ENCODE assay signal across 27 cellular contexts in the genomic region with DNA sequence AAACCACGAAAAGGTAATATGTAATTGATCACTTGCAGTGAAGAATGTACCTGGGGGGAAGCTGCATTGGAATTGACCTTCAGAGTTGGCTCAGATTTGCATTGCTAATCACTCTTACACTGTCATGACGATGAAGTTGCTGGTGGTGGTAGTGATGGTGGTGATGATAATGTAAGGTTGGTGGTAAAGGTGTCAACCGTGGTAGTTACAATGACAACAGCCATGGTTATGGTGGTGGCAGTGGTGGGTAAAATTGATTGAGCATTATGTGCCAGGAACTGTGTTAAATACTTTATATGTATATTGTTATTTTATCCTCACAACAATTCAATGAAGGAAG.
DNase-seq lines count a peak whose midpoint lies in the region; ATAC-seq lines count a peak whose summit lies in the region.
"Had no signal": no experiment of that assay in that cellular context is flagged by ENCODE, and none has a peak within 500 bp of the region (broad histone marks: within the 10 kb centered on the region; RNA-seq: fewer than 3 reads in every experiment).

No MANE protein-coding gene starts in this region.

- no peak overlapping the region for H3K4me3 Mint-ChIP-seq in activated T-cell treated with anti-CD3 and anti-CD28 coated beads, Interleukin-2, amount 50 U/mL, for 24 hours
- H3K4me3 Mint-ChIP-seq in central memory CD8-positive, alpha-beta T cell = peak overlapping the region; percentile 31
- H3K4me3 Mint-ChIP-seq: activated naive CD4-positive, alpha-beta T cell treated with anti-CD3 and anti-CD28 coated beads, Interleukin-2, amount 50 U/mL, for 24 hours; CD4-positive, CD25-positive, alpha-beta regulatory T cell; memory B cell had no signal

- H3K4me3 ChIP-seq in Karpas-422 (ENCODE audit: low read length) = peak overlapping the region; percentile 47
- H3K4me3 ChIP-seq: coronary artery, GM12878, heart right ventricle, Peyer's patch, prostate gland, sigmoid colon, uterus had no signal

- no peaks in the 10 kb centered on the region for H3K27me3 Mint-ChIP-seq in activated T-cell treated with anti-CD3 and anti-CD28 coated beads, Interleukin-2, amount 50 U/mL, for 24 hours
- no peaks in the 10 kb centered on the region for H3K27me3 Mint-ChIP-seq in central memory CD8-positive, alpha-beta T cell
- H3K27me3 Mint-ChIP-seq: activated naive CD4-positive, alpha-beta T cell treated with anti-CD3 and anti-CD28 coated beads, Interleukin-2, amount 50 U/mL, for 24 hours; CD4-positive, CD25-positive, alpha-beta regulatory T cell; memory B cell had no signal

- H3K79me2 ChIP-seq in Karpas-422 (ENCODE audit: low read length) = peaks cover 38% of the 10 kb centered on the region

- no peaks in the 10 kb centered on the region for H3K9me2 ChIP-seq in Karpas-422 (replicated peaks; ENCODE audit: insufficient read depth, low read length)

- no peaks in the 10 kb centered on the region for H4K20me1 ChIP-seq in Karpas-422 (ENCODE audit: insufficient read depth, low read depth, low read length)

- peak overlapping the region; percentile 69 for H3K9ac ChIP-seq in Karpas-422 (ENCODE audit: low read length)

- in situ Hi-C loops in G401 (cut with HindIII; ENCODE audit: low sequenced_read_pairs) = no loop called here

- H2AFZ ChIP-seq in Karpas-422 (ENCODE audit: low read length) = no peak overlapping the region

- peak overlapping the region; percentile 98 for H3K27ac ChIP-seq in Karpas-422 (ENCODE audit: low read length)
- H3K27ac ChIP-seq: coronary artery, heart right ventricle, Peyer's patch, prostate gland, sigmoid colon, uterus, WERI-Rb-1 had no signal

- peak overlapping the region; percentile 68 for H3K4me2 ChIP-seq in Karpas-422 (ENCODE audit: low read depth, low read length, poor library complexity, severe bottlenecking)

- DNase-seq in activated T-cell treated with anti-CD3 and anti-CD28 coated beads, Interleukin-2, amount 50 U/mL, for 24 hours = no peak
- DNase-seq in activated T-cell treated with anti-CD3 and anti-CD28 coated beads, Interleukin-2, amount 50 U/mL, for 48 hours = no peak
- DNase-seq in Karpas-422 = peak; percentile 72
- peak in 1 of 2 donors; percentile 13 for DNase-seq in central memory CD8-positive, alpha-beta T cell (ENCODE audit: low spot score in 2 of 2)
- peak; percentile 18 for DNase-seq in stimulated activated naive CD8-positive, alpha-beta T cell treated with anti-CD3 and anti-CD28 coated beads, Interleukin-15, Interleukin-2, amounts not matched to agents 100 U/mL and 50 U/mL, for 24 hours
- DNase-seq in G401 (ENCODE audit: low spot score) = no peak
- no peak for DNase-seq in globus pallidus (ENCODE audit: low spot score)
- DNase-seq: aorta; CD4-positive, CD25-positive, alpha-beta regulatory T cell; heart right ventricle; left colon; NCI-H1092 treated with DMSO at 0.1 percent for 48 hours; NCI-H187; NCI-H2171 treated with DMSO at 0.1 percent for 48 hours; Peyer's patch; SIG-M5; sigmoid colon; stimulated activated naive CD4-positive, alpha-beta T cell treated with Interleukin-2 at 50 U/mL for 16 hours; T-helper 9 cell; uterus; WERI-Rb-1 had no signal

- H3K9me3 ChIP-seq in Karpas-422 (ENCODE audit: low read length) = no peaks in the 10 kb centered on the region
- H3K9me3 ChIP-seq: heart right ventricle, Peyer's patch, prostate gland, sigmoid colon, uterus had no signal

- H3K36me3 Mint-ChIP-seq in activated T-cell treated with anti-CD3 and anti-CD28 coated beads, Interleukin-2, amount 50 U/mL, for 24 hours (ENCODE audit: low read depth) = peaks cover 24% of the 10 kb centered on the region
- H3K36me3 Mint-ChIP-seq in central memory CD8-positive, alpha-beta T cell (ENCODE audit: insufficient read depth) = peaks cover 16% of the 10 kb centered on the region

- no peaks in the 10 kb centered on the region for H3K36me3 ChIP-seq in Karpas-422 (ENCODE audit: insufficient read depth, low read length)
- H3K36me3 ChIP-seq: Peyer's patch, prostate gland, sigmoid colon, uterus, WERI-Rb-1 had no signal

- peak overlapping the region; percentile 27 for H3K27ac Mint-ChIP-seq in activated T-cell treated with anti-CD3 and anti-CD28 coated beads, Interleukin-2, amount 50 U/mL, for 24 hours
- H3K27ac Mint-ChIP-seq in central memory CD8-positive, alpha-beta T cell (ENCODE audit: low read depth) = no peak overlapping the region
- H3K27ac Mint-ChIP-seq: activated naive CD4-positive, alpha-beta T cell treated with anti-CD3 and anti-CD28 coated beads, Interleukin-2, amount 50 U/mL, for 24 hours; memory B cell had no signal

- H3K4me1 ChIP-seq in Karpas-422 (ENCODE audit: low read length) = peaks cover 100% of the 10 kb centered on the region
- H3K4me1 ChIP-seq: prostate gland, uterus had no signal

- no peaks in the 10 kb centered on the region for H3K27me3 ChIP-seq in Karpas-422 (ENCODE audit: low read length)
- H3K27me3 ChIP-seq: heart right ventricle, Peyer's patch, sigmoid colon, uterus had no signal

- H3K9me3 Mint-ChIP-seq in activated T-cell treated with anti-CD3 and anti-CD28 coated beads, Interleukin-2, amount 50 U/mL, for 24 hours = no peaks in the 10 kb centered on the region
- no peaks in the 10 kb centered on the region for H3K9me3 Mint-ChIP-seq in central memory CD8-positive, alpha-beta T cell
- H3K9me3 Mint-ChIP-seq: activated naive CD4-positive, alpha-beta T cell treated with anti-CD3 and anti-CD28 coated beads, Interleukin-2, amount 50 U/mL, for 24 hours; memory B cell had no signal

- peaks cover 48% of the 10 kb centered on the region for H3K4me1 Mint-ChIP-seq in activated T-cell treated with anti-CD3 and anti-CD28 coated beads, Interleukin-2, amount 50 U/mL, for 24 hours (ENCODE audit: low read depth)
- peaks cover 57% of the 10 kb centered on the region for H3K4me1 Mint-ChIP-seq in central memory CD8-positive, alpha-beta T cell
- H3K4me1 Mint-ChIP-seq: activated naive CD4-positive, alpha-beta T cell treated with anti-CD3 and anti-CD28 coated beads, Interleukin-2, amount 50 U/mL, for 24 hours had no signal

- ATAC-seq in central memory CD8-positive, alpha-beta T cell (replicated peaks; ENCODE audit: extremely low read depth, poor library complexity, severe bottlenecking) = peak; percentile 81
- ATAC-seq in stimulated activated naive CD8-positive, alpha-beta T cell treated with anti-CD3 and anti-CD28 coated beads, Interleukin-15, Interleukin-2, amounts not matched to agents 100 U/mL and 50 U/mL, for 24 hours = peak; percentile 64
- ATAC-seq in GM21528 (IDR thresholded peaks at IDR 0.05; ENCODE audit: low FRiP score, unreplicated experiment) = no peak
- ATAC-seq: GM12878, heart right ventricle, left colon had no signal

Comparison
In these comparisons a context has a peak if more than half of its experiments do, and no peak if none do; other contexts are left out.
1. DNase-seq: peak in Karpas-422 (single experiment) and stimulated activated naive CD8-positive, alpha-beta T cell treated with anti-CD3 and anti-CD28 coated beads, Interleukin-15, Interleukin-2, amounts not matched to agents 100 U/mL and 50 U/mL, for 24 hours (single experiment); none in activated T-cell treated with anti-CD3 and anti-CD28 coated beads, Interleukin-2, amount 50 U/mL, for 24 hours (single experiment), activated T-cell treated with anti-CD3 and anti-CD28 coated beads, Interleukin-2, amount 50 U/mL, for 48 hours (0 of 2), G401 (single experiment) and globus pallidus (single experiment).